In genomic region chr6:93745306-93745705, GRCh38 we compare ENCODE assay signal across 29 cellular contexts.
"Had no signal": no experiment of that assay in that cellular context is flagged by ENCODE, and none has a peak within 500 bp of the region (broad histone marks: within the 10 kb centered on the region; RNA-seq: fewer than 3 reads in every experiment).

No MANE protein-coding gene starts in this region.

- ATAC-seq: stimulated activated effector memory CD8-positive, alpha-beta T cell treated with anti-CD3 and anti-CD28 coated beads, Interleukin-12 subunit alpha, Interleukin-12 subunit beta, amount 100 ng/mL, for 72 hours; stimulated activated memory B cell treated with anti-CD40 and anti-IgM and Interleukin-4, amounts not matched to agents 10 μg/mL and 1 μg/mL and 100 μg/mL, for 72 hours; stimulated activated naive B cell treated with anti-CD40 and anti-IgM and Interleukin-4, amounts not matched to agents 10 μg/mL and 1 μg/mL and 100 μg/mL, for 72 hours; stimulated activated naive CD8-positive, alpha-beta T cell treated with anti-CD3 and anti-CD28 coated beads, Interleukin-15, amount 100 ng/mL, for 72 hours; stimulated activated naive CD8-positive, alpha-beta T cell treated with anti-CD3 and anti-CD28 coated beads, Interleukin-15, Interleukin-2, amounts not matched to agents 100 U/mL and 50 U/mL, for 24 hours; upper lobe of right lung had no signal

- DNase-seq: stimulated activated CD4-positive, alpha-beta T cell treated with anti-CD3 and anti-CD28 coated beads, Interleukin-2, amount 100 ng/mL, for 48 hours; stimulated activated CD4-positive, alpha-beta T cell treated with anti-CD3 and anti-CD28 coated beads, Interleukin-4, amount 100 ng/mL, for 1 hour; stimulated activated CD4-positive, alpha-beta T cell treated with anti-CD3 and anti-CD28 coated beads, Interleukin-4, amount 100 ng/mL, for 24 hours; stimulated activated CD4-positive, alpha-beta T cell treated with anti-CD3 and anti-CD28 coated beads, Interleukin-4, amount 100 ng/mL, for 4 hours; stimulated activated CD8-positive, alpha-beta memory T cell treated with anti-CD3 and anti-CD28 coated beads, Interleukin-4, amount 100 ng/mL, for 48 hours; stimulated activated naive B cell treated with anti-CD40 and anti-IgM and Interleukin-4, amounts not matched to agents 10 μg/mL and 1 μg/mL and 100 μg/mL, for 72 hours; stimulated activated naive CD4-positive, alpha-beta T cell; stimulated activated naive CD4-positive, alpha-beta T cell treated with Interleukin-2 at 50 U/mL for 16 hours; stimulated activated naive CD8-positive, alpha-beta T cell treated with anti-CD3 and anti-CD28 coated beads, Interleukin-15, amount 100 ng/mL, for 72 hours; stimulated activated naive CD8-positive, alpha-beta T cell treated with anti-CD3 and anti-CD28 coated beads, Interleukin-15, Interleukin-2, amounts not matched to agents 100 U/mL and 50 U/mL, for 24 hours; stomach; substantia nigra; testis; thyroid gland; tibial artery; transverse colon; trophoblast cell; upper lobe of left lung; upper lobe of right lung; uterus had no signal

- FAIRE-seq: urothelium cell line had no signal

- H3K27me3 ChIP-seq: stomach, suprapubic skin, testis, thyroid gland, tibial artery, tibial nerve, transverse colon, upper lobe of left lung, upper lobe of right lung, uterus, vagina had no signal

- H3K27ac Mint-ChIP-seq: stimulated activated effector memory CD8-positive, alpha-beta T cell treated with anti-CD3 and anti-CD28 coated beads, Interleukin-12 subunit alpha, Interleukin-12 subunit beta, amount 100 ng/mL, for 72 hours; stimulated activated memory B cell treated with anti-CD40 and anti-IgM and Interleukin-4, amounts not matched to agents 10 μg/mL and 1 μg/mL and 100 μg/mL, for 72 hours; stimulated activated naive B cell treated with anti-CD40 and anti-IgM and Interleukin-4, amounts not matched to agents 10 μg/mL and 1 μg/mL and 100 μg/mL, for 72 hours; stimulated activated naive CD8-positive, alpha-beta T cell treated with anti-CD3 and anti-CD28 coated beads, Interleukin-15, amount 100 ng/mL, for 72 hours; stimulated activated naive CD8-positive, alpha-beta T cell treated with anti-CD3 and anti-CD28 coated beads, Interleukin-15, Interleukin-2, amounts not matched to agents 100 ng/mL and 50 ng/mL, for 24 hours; type B pancreatic cell had no signal

- H3K4me3 ChIP-seq: stomach, suprapubic skin, testis, thoracic aorta, thyroid gland, tibial artery, tibial nerve, transverse colon, upper lobe of left lung, upper lobe of right lung, uterus, vagina had no signal

- H3K9me3 ChIP-seq: stomach, suprapubic skin, testis, thoracic aorta, thyroid gland, transverse colon, upper lobe of left lung, upper lobe of right lung, uterus, vagina had no signal

- H3K27ac ChIP-seq: stomach, suprapubic skin, testis, thoracic aorta, thyroid gland, tibial artery, tibial nerve, transverse colon, upper lobe of left lung, upper lobe of right lung, uterus, vagina had no signal

- H3K4me1 ChIP-seq: stomach, suprapubic skin, testis, thyroid gland, tibial artery, tibial nerve, transverse colon, upper lobe of left lung, upper lobe of right lung, uterus, vagina had no signal

- H3K36me3 Mint-ChIP-seq: stimulated activated effector memory CD8-positive, alpha-beta T cell treated with anti-CD3 and anti-CD28 coated beads, Interleukin-12 subunit alpha, Interleukin-12 subunit beta, amount 100 ng/mL, for 72 hours; stimulated activated memory B cell treated with anti-CD40 and anti-IgM and Interleukin-4, amounts not matched to agents 10 μg/mL and 1 μg/mL and 100 μg/mL, for 72 hours; stimulated activated naive B cell treated with anti-CD40 and anti-IgM and Interleukin-4, amounts not matched to agents 10 μg/mL and 1 μg/mL and 100 μg/mL, for 72 hours; type B pancreatic cell had no signal

- H3K36me3 ChIP-seq: stomach, suprapubic skin, thoracic aorta, thyroid gland, tibial artery, tibial nerve, transverse colon, upper lobe of left lung, upper lobe of right lung, vagina had no signal
